3 cellular contexts compared by ENCODE assay signal in the genomic region with DNA sequence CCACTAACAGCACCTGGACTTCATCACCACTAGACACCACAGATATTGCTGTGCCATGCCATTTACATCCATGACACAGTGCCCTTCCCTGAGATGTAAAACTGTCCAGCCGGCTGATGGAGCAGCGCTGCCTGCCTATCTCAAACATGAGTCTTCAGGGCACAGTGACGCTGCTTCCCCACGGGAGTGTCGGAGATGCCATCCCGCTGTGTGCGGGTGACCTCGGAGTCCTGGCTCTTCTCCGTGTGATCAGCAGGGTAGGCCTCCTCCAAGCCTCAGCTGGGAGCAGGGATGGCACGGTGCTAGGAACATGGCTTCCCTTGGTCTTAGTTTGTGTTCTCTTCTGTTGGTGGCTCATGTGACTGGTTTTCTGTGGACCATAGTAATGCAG.
TF ChIP-seq lines count a peak whose summit lies in the region.

No MANE protein-coding gene starts in this region.

TF ChIP-seq in SK-N-SH, 30 proteins besides CTCF, POLR2A, EP300 and RAD21 (continued from another document):
- TF ChIP-seq, protein P1, sequence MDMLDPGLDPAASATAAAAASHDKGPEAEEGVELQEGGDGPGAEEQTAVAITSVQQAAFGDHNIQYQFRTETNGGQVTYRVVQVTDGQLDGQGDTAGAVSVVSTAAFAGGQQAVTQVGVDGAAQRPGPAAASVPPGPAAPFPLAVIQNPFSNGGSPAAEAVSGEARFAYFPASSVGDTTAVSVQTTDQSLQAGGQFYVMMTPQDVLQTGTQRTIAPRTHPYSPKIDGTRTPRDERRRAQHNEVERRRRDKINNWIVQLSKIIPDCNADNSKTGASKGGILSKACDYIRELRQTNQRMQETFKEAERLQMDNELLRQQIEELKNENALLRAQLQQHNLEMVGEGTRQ (IDR thresholded peaks at IDR 0.05; ENCODE audit: borderline replicate concordance, low read depth, low read length), result no peak
- TF ChIP-seq RXRA (IDR thresholded peaks at IDR 0.05; ENCODE audit: borderline replicate concordance, low read depth), result no peak

TF ChIP-seq in SK-N-SH treated with all-trans-retinoic acid at 6 μM for 48 hours, 23 proteins besides CTCF, POLR2A, EP300 and RAD21 (continued from another document):
- TF ChIP-seq, protein P2, sequence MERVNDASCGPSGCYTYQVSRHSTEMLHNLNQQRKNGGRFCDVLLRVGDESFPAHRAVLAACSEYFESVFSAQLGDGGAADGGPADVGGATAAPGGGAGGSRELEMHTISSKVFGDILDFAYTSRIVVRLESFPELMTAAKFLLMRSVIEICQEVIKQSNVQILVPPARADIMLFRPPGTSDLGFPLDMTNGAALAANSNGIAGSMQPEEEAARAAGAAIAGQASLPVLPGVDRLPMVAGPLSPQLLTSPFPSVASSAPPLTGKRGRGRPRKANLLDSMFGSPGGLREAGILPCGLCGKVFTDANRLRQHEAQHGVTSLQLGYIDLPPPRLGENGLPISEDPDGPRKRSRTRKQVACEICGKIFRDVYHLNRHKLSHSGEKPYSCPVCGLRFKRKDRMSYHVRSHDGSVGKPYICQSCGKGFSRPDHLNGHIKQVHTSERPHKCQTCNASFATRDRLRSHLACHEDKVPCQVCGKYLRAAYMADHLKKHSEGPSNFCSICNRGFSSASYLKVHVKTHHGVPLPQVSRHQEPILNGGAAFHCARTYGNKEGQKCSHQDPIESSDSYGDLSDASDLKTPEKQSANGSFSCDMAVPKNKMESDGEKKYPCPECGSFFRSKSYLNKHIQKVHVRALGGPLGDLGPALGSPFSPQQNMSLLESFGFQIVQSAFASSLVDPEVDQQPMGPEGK (CRISPR knock-in tag; IDR thresholded peaks at IDR 0.05; ENCODE audit: borderline replicate concordance), result no peak

TF ChIP-seq in WTC11, 78 proteins besides CTCF, POLR2A, EP300 and RAD21 (continued from another document):
- TF ChIP-seq, protein P3, sequence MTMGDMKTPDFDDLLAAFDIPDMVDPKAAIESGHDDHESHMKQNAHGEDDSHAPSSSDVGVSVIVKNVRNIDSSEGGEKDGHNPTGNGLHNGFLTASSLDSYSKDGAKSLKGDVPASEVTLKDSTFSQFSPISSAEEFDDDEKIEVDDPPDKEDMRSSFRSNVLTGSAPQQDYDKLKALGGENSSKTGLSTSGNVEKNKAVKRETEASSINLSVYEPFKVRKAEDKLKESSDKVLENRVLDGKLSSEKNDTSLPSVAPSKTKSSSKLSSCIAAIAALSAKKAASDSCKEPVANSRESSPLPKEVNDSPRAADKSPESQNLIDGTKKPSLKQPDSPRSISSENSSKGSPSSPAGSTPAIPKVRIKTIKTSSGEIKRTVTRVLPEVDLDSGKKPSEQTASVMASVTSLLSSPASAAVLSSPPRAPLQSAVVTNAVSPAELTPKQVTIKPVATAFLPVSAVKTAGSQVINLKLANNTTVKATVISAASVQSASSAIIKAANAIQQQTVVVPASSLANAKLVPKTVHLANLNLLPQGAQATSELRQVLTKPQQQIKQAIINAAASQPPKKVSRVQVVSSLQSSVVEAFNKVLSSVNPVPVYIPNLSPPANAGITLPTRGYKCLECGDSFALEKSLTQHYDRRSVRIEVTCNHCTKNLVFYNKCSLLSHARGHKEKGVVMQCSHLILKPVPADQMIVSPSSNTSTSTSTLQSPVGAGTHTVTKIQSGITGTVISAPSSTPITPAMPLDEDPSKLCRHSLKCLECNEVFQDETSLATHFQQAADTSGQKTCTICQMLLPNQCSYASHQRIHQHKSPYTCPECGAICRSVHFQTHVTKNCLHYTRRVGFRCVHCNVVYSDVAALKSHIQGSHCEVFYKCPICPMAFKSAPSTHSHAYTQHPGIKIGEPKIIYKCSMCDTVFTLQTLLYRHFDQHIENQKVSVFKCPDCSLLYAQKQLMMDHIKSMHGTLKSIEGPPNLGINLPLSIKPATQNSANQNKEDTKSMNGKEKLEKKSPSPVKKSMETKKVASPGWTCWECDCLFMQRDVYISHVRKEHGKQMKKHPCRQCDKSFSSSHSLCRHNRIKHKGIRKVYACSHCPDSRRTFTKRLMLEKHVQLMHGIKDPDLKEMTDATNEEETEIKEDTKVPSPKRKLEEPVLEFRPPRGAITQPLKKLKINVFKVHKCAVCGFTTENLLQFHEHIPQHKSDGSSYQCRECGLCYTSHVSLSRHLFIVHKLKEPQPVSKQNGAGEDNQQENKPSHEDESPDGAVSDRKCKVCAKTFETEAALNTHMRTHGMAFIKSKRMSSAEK (CRISPR knock-in tag; IDR thresholded peaks at IDR 0.05; ENCODE audit: borderline replicate concordance), result no peak
- TF ChIP-seq SMAD4 (CRISPR knock-in tag; IDR thresholded peaks at IDR 0.05) (no peak), ETV6 (CRISPR knock-in tag; IDR thresholded peaks at IDR 0.05) (no peak), MYBL2 (CRISPR knock-in tag; IDR thresholded peaks at IDR 0.05) (no peak), CREM (CRISPR knock-in tag; IDR thresholded peaks at IDR 0.05) (no peak), ZNF219 (CRISPR knock-in tag; IDR thresholded peaks at IDR 0.05; ENCODE audit: borderline replicate concordance) (no peak), ZNF232 (CRISPR knock-in tag; IDR thresholded peaks at IDR 0.05) (no peak)
- TF ChIP-seq, protein P4, sequence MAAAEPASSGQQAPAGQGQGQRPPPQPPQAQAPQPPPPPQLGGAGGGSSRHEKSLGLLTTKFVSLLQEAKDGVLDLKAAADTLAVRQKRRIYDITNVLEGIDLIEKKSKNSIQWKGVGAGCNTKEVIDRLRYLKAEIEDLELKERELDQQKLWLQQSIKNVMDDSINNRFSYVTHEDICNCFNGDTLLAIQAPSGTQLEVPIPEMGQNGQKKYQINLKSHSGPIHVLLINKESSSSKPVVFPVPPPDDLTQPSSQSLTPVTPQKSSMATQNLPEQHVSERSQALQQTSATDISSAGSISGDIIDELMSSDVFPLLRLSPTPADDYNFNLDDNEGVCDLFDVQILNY (CRISPR knock-in tag; IDR thresholded peaks at IDR 0.05), result no peak
